ENCODE assay signal across 20 cellular contexts in genomic region chr3:143240921-143241320, GRCh38.
"Had no signal": no experiment of that assay in that cellular context is flagged by ENCODE, and none has a peak within 500 bp of the region (broad histone marks: within the 10 kb centered on the region; RNA-seq: fewer than 3 reads in every experiment).

No MANE protein-coding gene starts in this region.

- H3K4me1 Mint-ChIP-seq: activated CD4-positive, alpha-beta T cell treated with anti-CD3 and anti-CD28 coated beads, Interleukin-2, amount 10 ng/mL, durations not matched to agents 7 days and 5 days; endodermal cell had no signal

- H3K9me3 Mint-ChIP-seq: endodermal cell had no signal

- H3K27me3 ChIP-seq: ascending aorta, dorsolateral prefrontal cortex, gastrocnemius medialis, heart right ventricle, ovary, thyroid gland, vagina had no signal

- DNase-seq: activated CD4-positive, alpha-beta T cell treated with anti-CD3 and anti-CD28 coated beads, Interleukin-2, amount 10 ng/mL, durations not matched to agents 7 days and 5 days; activated CD4-positive, CD25-positive, alpha-beta regulatory T cell; activated CD8-positive, alpha-beta memory T cell treated with anti-CD3 and anti-CD28 coated beads, Interleukin-2, amount 50 U/mL, for 48 hours; activated naive CD8-positive, alpha-beta T cell treated with anti-CD3 and anti-CD28 coated beads, Interleukin-2, amount 50 U/mL, for 24 hours; dorsolateral prefrontal cortex; endodermal cell; erythroblast; gastrocnemius medialis; heart right ventricle; left colon; ovary; stimulated activated CD4-positive, alpha-beta T cell treated with anti-CD3 and anti-CD28 coated beads, Interleukin-12 subunit alpha, Interleukin-12 subunit beta, amount 100 ng/mL, for 4 hours; stimulated activated CD4-positive, alpha-beta T cell treated with anti-CD3 and anti-CD28 coated beads, Interleukin-2, amount 100 ng/mL, for 24 hours; thyroid gland had no signal

- FAIRE-seq: bronchial epithelial cell had no signal

- H3K4me3 Mint-ChIP-seq: activated CD4-positive, alpha-beta T cell treated with anti-CD3 and anti-CD28 coated beads, Interleukin-2, amount 10 ng/mL, durations not matched to agents 7 days and 5 days; activated naive CD8-positive, alpha-beta T cell treated with anti-CD3 and anti-CD28 coated beads, Interleukin-2, amount 50 U/mL, for 24 hours; endodermal cell; mesothelial cell of epicardium; T-helper 2 cell treated with Interferon-gamma antibody and Interleukin-4, amounts not matched to agents 5 μg/mL and 100 μg/mL, for 36 hours had no signal

- H3K27ac ChIP-seq: ascending aorta, dorsolateral prefrontal cortex, gastrocnemius medialis, heart right ventricle, ovary, thyroid gland had no signal

- H3K27me3 Mint-ChIP-seq: activated CD4-positive, alpha-beta T cell treated with anti-CD3 and anti-CD28 coated beads, Interleukin-2, amount 10 ng/mL, durations not matched to agents 7 days and 5 days; activated naive CD8-positive, alpha-beta T cell treated with anti-CD3 and anti-CD28 coated beads, Interleukin-2, amount 50 U/mL, for 24 hours had no signal

- H3K36me3 ChIP-seq: ascending aorta, gastrocnemius medialis, heart right ventricle, ovary, thyroid gland, vagina had no signal

- H3K4me1 ChIP-seq: ascending aorta, gastrocnemius medialis, heart right ventricle, thyroid gland had no signal

- H3K9me3 ChIP-seq: ascending aorta, gastrocnemius medialis, ovary, thyroid gland, vagina had no signal

- ATAC-seq: activated naive CD8-positive, alpha-beta T cell treated with anti-CD3 and anti-CD28 coated beads, Interleukin-2, amount 50 U/mL, for 24 hours; gastrocnemius medialis; left colon had no signal

- H3K27ac Mint-ChIP-seq: activated CD4-positive, alpha-beta T cell treated with anti-CD3 and anti-CD28 coated beads, Interleukin-2, amount 10 ng/mL, durations not matched to agents 7 days and 5 days; activated naive CD8-positive, alpha-beta T cell treated with anti-CD3 and anti-CD28 coated beads, Interleukin-2, amount 50 U/mL, for 24 hours; endodermal cell; mesothelial cell of epicardium; T-helper 2 cell treated with Interferon-gamma antibody and Interleukin-4, amounts not matched to agents 5 μg/mL and 100 μg/mL, for 36 hours had no signal

- H3K36me3 Mint-ChIP-seq: mesothelial cell of epicardium had no signal

- H3K4me3 ChIP-seq: ascending aorta, dorsolateral prefrontal cortex, gastrocnemius medialis, heart right ventricle, lung, ovary, thyroid gland, vagina had no signal
